ENCODE assay signal across 1 cellular context in the genomic region with DNA sequence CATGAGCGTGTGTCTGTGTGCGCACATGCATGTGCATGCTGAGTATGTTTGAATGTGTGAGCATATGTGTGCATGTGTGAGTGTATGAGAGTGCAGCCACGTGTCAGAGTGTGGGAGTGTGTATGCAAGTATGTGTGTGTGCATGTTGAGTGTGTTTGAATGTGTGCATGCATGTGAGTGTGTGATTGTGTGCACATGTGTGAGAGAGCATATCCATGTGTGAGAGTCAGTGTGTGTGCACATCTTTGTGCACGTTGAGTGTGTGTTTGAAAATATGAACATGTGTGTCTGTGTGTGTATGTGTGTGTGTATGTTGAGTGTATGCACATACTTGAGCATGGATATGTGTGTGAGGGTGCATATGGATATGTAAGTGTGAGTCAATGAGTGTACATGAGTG.
TF ChIP-seq lines count a peak whose summit lies in the region.

No MANE protein-coding gene starts in this region.

TF ChIP-seq in WTC11, 78 proteins besides CTCF, POLR2A, EP300 and RAD21 (continued from another document):
- TF ChIP-seq ZNF263 (CRISPR knock-in tag; IDR thresholded peaks at IDR 0.05; ENCODE audit: low read depth) (no peak), GRHL2 (CRISPR knock-in tag; IDR thresholded peaks at IDR 0.05; ENCODE audit: insufficient replicate concordance, severe bottlenecking) (no peak), MYBL2 (CRISPR knock-in tag; IDR thresholded peaks at IDR 0.05) (no peak)
